In the genomic region with DNA sequence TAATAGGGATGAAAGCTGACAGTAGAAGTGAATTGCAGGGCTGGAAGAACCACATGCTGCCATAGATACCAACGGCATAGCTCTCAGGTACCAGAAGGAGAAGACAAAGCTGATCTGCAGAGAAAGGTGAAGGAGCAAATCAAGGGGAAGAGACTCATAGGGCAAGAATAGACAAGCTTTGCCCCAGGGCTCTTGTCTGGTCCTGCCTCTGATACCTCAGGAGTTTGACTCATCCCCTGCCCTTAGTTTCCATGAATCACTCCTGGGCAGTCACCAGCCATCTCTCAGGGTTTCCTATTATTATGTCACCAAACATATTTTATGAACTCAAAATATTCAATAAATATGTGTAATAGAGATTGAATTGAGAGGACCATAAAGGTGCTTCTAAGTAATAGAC, we compare ENCODE assay signal across 17 cellular contexts.
DNase-seq lines count a peak whose midpoint lies in the region; ATAC-seq, FAIRE-seq and TF ChIP-seq lines count a peak whose summit lies in the region.
"Had no signal": no experiment of that assay in that cellular context is flagged by ENCODE, and none has a peak within 500 bp of the region (broad histone marks: within the 10 kb centered on the region; RNA-seq: fewer than 3 reads in every experiment).

No MANE protein-coding gene starts in this region.

- H3K79me1 ChIP-seq in trophoblast cell (ENCODE audit: low read length), result no peaks in the 10 kb centered on the region

- no peak overlapping the region for H2BK12ac ChIP-seq in trophoblast cell (ENCODE audit: low read length)

- no peak overlapping the region for H3K4ac ChIP-seq in trophoblast cell (ENCODE audit: low read depth, low read length)

- no peak overlapping the region for H3K4me2 ChIP-seq in trophoblast cell (ENCODE audit: low read length)

- H3K9me3 ChIP-seq in MG63 (no peaks in the 10 kb centered on the region), trophoblast cell (ENCODE audit: insufficient read depth, low read depth, low read length) (no peaks in the 10 kb centered on the region)

- H3K23ac ChIP-seq in trophoblast cell (ENCODE audit: low read length), result no peak overlapping the region

- no peak overlapping the region for H2BK120ac ChIP-seq in trophoblast cell (ENCODE audit: insufficient read depth, low read length, poor library complexity)

- no peak for FAIRE-seq in bronchial epithelial cell (lab: Jason Lieb, UNC)

- TF ChIP-seq CTCF in bronchial epithelial cell (IDR thresholded peaks at IDR 0.05; ENCODE audit: insufficient read depth, low read length, severe bottlenecking), result no peak

- DNase-seq in ELR (ENCODE audit: low read depth) (peak; percentile 67), MG63 (peak; percentile 45), bronchial epithelial cell (ENCODE audit: low read depth) (peak; percentile 97), trophoblast cell (peak; percentile 30 to 55), DMS79 treated with DMSO at 0.1 percent for 48 hours (lab: John Stamatoyannopoulos, UW) (no peak), NCI-H82 treated with DMSO at 0.1 percent for 48 hours (lab: John Stamatoyannopoulos, UW; ENCODE audit: unreplicated experiment) (no peak)
- DNase-seq: C1 segment of cervical spinal cord, H7, MV-4-11, NCI-H1417 treated with DMSO at 0.1 percent for 48 hours, NCI-H2029, NCI-H510A, NCI-H82, SHP77 had no signal

- H2AK5ac ChIP-seq in trophoblast cell (ENCODE audit: low read length), result no peak overlapping the region

- H3K27ac ChIP-seq in trophoblast cell (ENCODE audit: low read depth, low read length), result no peak overlapping the region

- no peaks in the 10 kb centered on the region for H3K79me2 ChIP-seq in trophoblast cell (ENCODE audit: control insufficient read depth, insufficient read depth, low read length, poor library complexity)

- H3K9ac ChIP-seq in trophoblast cell (ENCODE audit: low read length), result no peak overlapping the region

- no peak overlapping the region for H2BK5ac ChIP-seq in trophoblast cell (ENCODE audit: low read depth, low read length, poor library complexity)

- H3K4me1 ChIP-seq in trophoblast cell (ENCODE audit: control insufficient read depth in 1 of 2, insufficient read depth in 2 of 2, low read length in 2 of 2), result peaks cover 0 to 3% of the 10 kb centered on the region in 2 experiments

- H4K8ac ChIP-seq in trophoblast cell (ENCODE audit: low read depth, low read length), result no peak overlapping the region

- no peak overlapping the region for H2AFZ ChIP-seq in trophoblast cell (ENCODE audit: insufficient read depth, low read length, poor library complexity)

- H3K14ac ChIP-seq in trophoblast cell (ENCODE audit: low read length), result no peak overlapping the region

- no peak overlapping the region for H4K91ac ChIP-seq in trophoblast cell (ENCODE audit: low read depth, low read length)

- H3K4me3 ChIP-seq in MG63 (no peak overlapping the region), bronchial epithelial cell (ENCODE audit: low read depth, low read length) (no peak overlapping the region), trophoblast cell (ENCODE audit: low read depth, low read length) (no peak overlapping the region)

- no peak for ATAC-seq in HG03378 (IDR thresholded peaks at IDR 0.05; ENCODE audit: unreplicated experiment)
- ATAC-seq: Panc1, SK-N-SH treated with all-trans-retinoic acid at 6 μM for 48 hours had no signal

- H3K27me3 ChIP-seq in MG63, result no peaks in the 10 kb centered on the region
- H3K27me3 ChIP-seq in bronchial epithelial cell (ENCODE audit: control insufficient read depth, insufficient read depth, low read length), result no peaks in the 10 kb centered on the region
- H3K27me3 ChIP-seq in trophoblast cell (ENCODE audit: insufficient read depth, low read length), result no peaks in the 10 kb centered on the region

- no peak overlapping the region for H3K18ac ChIP-seq in trophoblast cell (ENCODE audit: low read length)

- no CpG with 5 or more reads among the region's 1 CpG for WGBS in trophoblast cell (ENCODE audit: extremely low coverage, insufficient coverage, insufficient read length)

- no peak overlapping the region for H4K12ac ChIP-seq in trophoblast cell (ENCODE audit: low read depth, low read length)

- no peaks in the 10 kb centered on the region for H3K36me3 ChIP-seq in MG63
- H3K36me3 ChIP-seq in bronchial epithelial cell (ENCODE audit: control insufficient read depth, insufficient read depth, low read length), result no peaks in the 10 kb centered on the region
- H3K36me3 ChIP-seq in trophoblast cell (ENCODE audit: control insufficient read depth in 1 of 2, insufficient read depth in 2 of 2, low read length in 2 of 2), result no peaks in the 10 kb centered on the region

Comparison
In these comparisons a context has a peak if more than half of its experiments do, and no peak if none do; other contexts are left out.
1. DNase-seq: peak in ELR (single experiment), MG63 (single experiment), bronchial epithelial cell (single experiment) and trophoblast cell (2 of 2); none in DMS79 treated with DMSO at 0.1 percent for 48 hours (single experiment) and NCI-H82 treated with DMSO at 0.1 percent for 48 hours (single experiment).